ENCODE assay signal across 7 cellular contexts in genomic region chrY:19567051-19567901, GRCh38.
DNase-seq lines count a peak whose midpoint lies in the region; ATAC-seq, FAIRE-seq and TF ChIP-seq lines count a peak whose summit lies in the region.

No MANE protein-coding gene starts in this region.

- TF ChIP-seq CTCF in kidney (IDR thresholded peaks at IDR 0.05; ENCODE audit: borderline replicate concordance, extremely low read depth, insufficient read depth) (no peak), A673 (conservative IDR thresholded peaks at IDR 0.05; ENCODE audit: low read depth, low read length) (no peak)

- POLR2A ChIA-PET in A673 (lab: Charles Lee; ENCODE audit: low non-redundant PET) = no interaction called here

- intact Hi-C loops in kidney (cut with DNase I) = no loop called here
- intact Hi-C loops in A673 (cut with micrococcal nuclease; ENCODE audit: unreplicated experiment) = no loop called here

- peak overlapping the region; percentile 86 for H3K4me3 Mint-ChIP-seq in activated naive CD4-positive, alpha-beta T cell treated with anti-CD3 and anti-CD28 coated beads, Interleukin-2, amount 10 ng/mL, durations not matched to agents 7 days and 5 days

- H3K9me3 ChIP-seq in kidney (ENCODE audit: control insufficient read depth in 1 of 2, low read length in 2 of 2) = no peaks in the 10 kb centered on the region
- H3K9me3 ChIP-seq in A673 (ENCODE audit: low read depth, low read length, poor library complexity, severe bottlenecking) = no peaks in the 10 kb centered on the region

- peak overlapping the region; percentile 51 to 77 for H3K9ac ChIP-seq in kidney (ENCODE audit: low read length in 2 of 2)

- H3K27me3 ChIP-seq in A673 (replicated peaks; ENCODE audit: insufficient read depth, low read depth, low read length, poor library complexity) = no peaks in the 10 kb centered on the region

- H3K9me3 Mint-ChIP-seq in activated naive CD4-positive, alpha-beta T cell treated with anti-CD3 and anti-CD28 coated beads, Interleukin-2, amount 10 ng/mL, durations not matched to agents 7 days and 5 days = no peaks in the 10 kb centered on the region

- peak overlapping the region; percentile 97 for H3K27ac Mint-ChIP-seq in activated naive CD4-positive, alpha-beta T cell treated with anti-CD3 and anti-CD28 coated beads, Interleukin-2, amount 10 ng/mL, durations not matched to agents 7 days and 5 days

- peak; percentile 83 for ATAC-seq in GM21528 (IDR thresholded peaks at IDR 0.05; ENCODE audit: low FRiP score, unreplicated experiment)
- ATAC-seq in stimulated activated naive CD8-positive, alpha-beta T cell treated with anti-CD3 and anti-CD28 coated beads, Interleukin-15, Interleukin-2, amounts not matched to agents 100 U/mL and 50 U/mL, for 24 hours = peak; percentile 94

- H3K36me3 Mint-ChIP-seq in activated naive CD4-positive, alpha-beta T cell treated with anti-CD3 and anti-CD28 coated beads, Interleukin-2, amount 10 ng/mL, durations not matched to agents 7 days and 5 days = peaks cover 11% of the 10 kb centered on the region

- H3K27me3 Mint-ChIP-seq in activated naive CD4-positive, alpha-beta T cell treated with anti-CD3 and anti-CD28 coated beads, Interleukin-2, amount 10 ng/mL, durations not matched to agents 7 days and 5 days = no peaks in the 10 kb centered on the region

- no peaks in the 10 kb centered on the region for H3K36me3 ChIP-seq in kidney (ENCODE audit: control insufficient read depth in 1 of 2, insufficient read depth in 2 of 2, low read length in 2 of 2)
- no peaks in the 10 kb centered on the region for H3K36me3 ChIP-seq in A673 (ENCODE audit: insufficient read depth, low read length, poor library complexity, severe bottlenecking)

- peak overlapping the region; percentile 67 to 82 for H3K27ac ChIP-seq in kidney (ENCODE audit: low read depth in 2 of 2, low read length in 2 of 2)
- no peak overlapping the region for H3K27ac ChIP-seq in A673 (ENCODE audit: low read depth, low read length, poor library complexity, severe bottlenecking)

- H3K4me3 ChIP-seq in kidney (ENCODE audit: low read length in 2 of 2) = peak overlapping the region; percentile 82 to 88
- H3K4me3 ChIP-seq in A673 (ENCODE audit: low read depth, low read length, poor library complexity, severe bottlenecking) = no peak overlapping the region

- CTCF ChIA-PET in activated naive CD4-positive, alpha-beta T cell treated with anti-CD3 and anti-CD28 coated beads, Interleukin-2, amount 10 ng/mL, durations not matched to agents 7 days and 5 days (lab: Charles Lee) = no interaction called here
- CTCF ChIA-PET in A673 (lab: Charles Lee) = no interaction called here

- BruUV-seq in A673 (replicated peaks; lab: Mats Ljungman, UMichigan) = no TSS peak

- no peak for FAIRE-seq in kidney (lab: Jason Lieb, UNC)

- DNase-seq in NCI-H2107 treated with DMSO at 0.1 percent for 48 hours (lab: John Stamatoyannopoulos, UW; ENCODE audit: unreplicated experiment) (peak; percentile 90), kidney (no peak), A673 (ENCODE audit: low spot score) (no peak), NCI-H510A treated with DMSO at 0.1 percent for 48 hours (lab: John Stamatoyannopoulos, UW) (no peak)
- peak; percentile 89 for DNase-seq in activated naive CD4-positive, alpha-beta T cell treated with anti-CD3 and anti-CD28 coated beads, Interleukin-2, amount 10 ng/mL, durations not matched to agents 7 days and 5 days
- peak; percentile 73 for DNase-seq in stimulated activated naive CD8-positive, alpha-beta T cell treated with anti-CD3 and anti-CD28 coated beads, Interleukin-15, Interleukin-2, amounts not matched to agents 100 U/mL and 50 U/mL, for 24 hours

- peaks cover 36% of the 10 kb centered on the region for H3K4me1 Mint-ChIP-seq in activated naive CD4-positive, alpha-beta T cell treated with anti-CD3 and anti-CD28 coated beads, Interleukin-2, amount 10 ng/mL, durations not matched to agents 7 days and 5 days

- H3K4me1 ChIP-seq in kidney (ENCODE audit: control insufficient read depth in 1 of 2, insufficient read depth in 1 of 2, low read depth in 1 of 2, low read length in 2 of 2) (no peaks in the 10 kb centered on the region), A673 (ENCODE audit: insufficient read depth, low read length, poor library complexity, severe bottlenecking) (no peaks in the 10 kb centered on the region)

Comparison
In these comparisons a context has a peak if more than half of its experiments do, and no peak if none do; other contexts are left out.
1. DNase-seq: peak in NCI-H2107 treated with DMSO at 0.1 percent for 48 hours (single experiment), activated naive CD4-positive, alpha-beta T cell treated with anti-CD3 and anti-CD28 coated beads, Interleukin-2, amount 10 ng/mL, durations not matched to agents 7 days and 5 days (single experiment) and stimulated activated naive CD8-positive, alpha-beta T cell treated with anti-CD3 and anti-CD28 coated beads, Interleukin-15, Interleukin-2, amounts not matched to agents 100 U/mL and 50 U/mL, for 24 hours (single experiment); none in kidney (single experiment), A673 (single experiment) and NCI-H510A treated with DMSO at 0.1 percent for 48 hours (single experiment).